In genomic region chr3:28651159-28651558, GRCh38 we compare ENCODE assay signal across 17 cellular contexts.
"Had no signal": no experiment of that assay in that cellular context is flagged by ENCODE, and none has a peak within 500 bp of the region (broad histone marks: within the 10 kb centered on the region; RNA-seq: fewer than 3 reads in every experiment).

No MANE protein-coding gene starts in this region.

- DNase-seq: activated CD4-positive, alpha-beta T cell treated with anti-CD3 and anti-CD28 coated beads, Interleukin-2, amount 50 U/mL, for 4 hours; activated CD4-positive, CD25-positive, alpha-beta regulatory T cell treated with anti-CD3 and anti-CD28 coated beads, Interleukin-2, amount 50 U/mL, for 72 hours; activated gamma-delta T cell; activated naive CD8-positive, alpha-beta T cell treated with anti-CD3 and anti-CD28 coated beads for 36 hours; activated T-cell treated with anti-CD3 and anti-CD28 coated beads, Interleukin-2, amount 50 U/mL, for 48 hours; aorta; mucosa of descending colon; occipital lobe; sigmoid colon; stimulated activated CD4-positive, alpha-beta T cell treated with anti-CD3 and anti-CD28 coated beads, Interleukin-2, amount 100 ng/mL, for 48 hours; stimulated activated naive CD4-positive, alpha-beta T cell treated with Interleukin-2 at 50 U/mL for 16 hours had no signal

- H3K4me1 Mint-ChIP-seq: activated naive CD8-positive, alpha-beta T cell treated with anti-CD3 and anti-CD28 coated beads for 36 hours had no signal

- H3K27me3 Mint-ChIP-seq: type B pancreatic cell had no signal

- H3K36me3 Mint-ChIP-seq: activated naive CD8-positive, alpha-beta T cell treated with anti-CD3 and anti-CD28 coated beads for 36 hours; natural killer cell treated with Interleukin-12 subunit alpha and Interleukin-12 subunit beta and Interleukin-15 and Interleukin-18, amount 100 ng/mL, for 72 hours; type B pancreatic cell had no signal

- H3K4me3 ChIP-seq: cardiac muscle cell, mucosa of descending colon, prostate gland, sigmoid colon, suprapubic skin had no signal

- H3K9me3 Mint-ChIP-seq: activated naive CD8-positive, alpha-beta T cell treated with anti-CD3 and anti-CD28 coated beads for 36 hours; T-helper 2 cell treated with Interferon-gamma antibody and Interleukin-4, amounts not matched to agents 5 μg/mL and 100 μg/mL, for 36 hours; type B pancreatic cell had no signal

- H3K27ac Mint-ChIP-seq: activated naive CD8-positive, alpha-beta T cell treated with anti-CD3 and anti-CD28 coated beads for 36 hours; natural killer cell treated with Interleukin-12 subunit alpha and Interleukin-12 subunit beta and Interleukin-15 and Interleukin-18, amount 100 ng/mL, for 72 hours; T-helper 2 cell treated with Interferon-gamma antibody and Interleukin-4, amounts not matched to agents 5 μg/mL and 100 μg/mL, for 36 hours; type B pancreatic cell had no signal

- ATAC-seq: mucosa of descending colon; natural killer cell treated with Interleukin-12 subunit alpha and Interleukin-12 subunit beta and Interleukin-15 and Interleukin-18, amount 100 ng/mL, for 72 hours had no signal

- H3K4me3 Mint-ChIP-seq: activated naive CD8-positive, alpha-beta T cell treated with anti-CD3 and anti-CD28 coated beads for 36 hours; natural killer cell treated with Interleukin-12 subunit alpha and Interleukin-12 subunit beta and Interleukin-15 and Interleukin-18, amount 100 ng/mL, for 72 hours; T-helper 2 cell treated with Interferon-gamma antibody and Interleukin-4, amounts not matched to agents 5 μg/mL and 100 μg/mL, for 36 hours; type B pancreatic cell had no signal
